25 cellular contexts compared by ENCODE assay signal in the genomic region with DNA sequence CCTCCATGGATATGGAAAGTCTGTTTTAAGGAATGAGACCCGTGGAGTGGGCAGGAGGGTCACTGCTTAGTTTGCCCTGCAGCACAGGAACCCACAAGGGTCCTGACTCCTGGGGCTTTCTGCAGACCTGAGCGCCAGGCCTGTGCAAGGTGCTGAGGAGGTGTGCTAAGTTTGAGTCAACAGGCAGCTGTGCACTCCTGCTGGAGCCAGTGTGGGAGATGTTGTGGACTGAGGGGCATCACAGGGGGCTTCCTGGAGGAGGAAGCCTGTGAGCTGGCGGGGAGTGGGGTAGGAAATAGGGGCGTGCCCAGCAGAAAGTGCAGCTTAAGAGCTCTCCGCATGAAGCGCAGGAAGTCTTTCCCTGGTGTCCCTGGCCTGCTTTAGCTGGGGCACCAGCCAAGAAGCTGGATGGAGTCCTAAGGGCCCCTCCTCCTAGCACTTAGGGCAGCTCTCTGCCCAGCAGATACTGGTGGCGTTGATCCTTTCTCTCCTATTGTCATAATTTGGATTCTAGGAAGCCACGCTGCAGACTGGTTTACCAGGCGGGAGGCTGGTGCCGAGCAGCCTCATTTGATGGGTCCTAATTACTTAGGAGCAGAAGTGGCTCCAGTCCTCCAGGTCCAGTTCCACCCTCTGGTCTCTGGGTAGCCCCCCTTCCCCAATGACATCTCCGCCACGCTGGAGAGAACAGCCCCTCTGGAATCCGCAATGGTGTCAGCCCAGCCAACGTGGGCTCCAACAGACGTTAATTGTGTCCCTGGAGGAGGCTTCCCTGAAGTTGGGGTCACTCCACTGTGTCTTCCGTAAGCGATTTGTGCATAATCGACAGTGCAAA.
"Had no signal": no experiment of that assay in that cellular context is flagged by ENCODE, and none has a peak within 500 bp of the region (broad histone marks: within the 10 kb centered on the region; RNA-seq: fewer than 3 reads in every experiment).

No MANE protein-coding gene starts in this region.

- H3K4me3 Mint-ChIP-seq: activated CD8-positive, alpha-beta T cell treated with anti-CD3 and anti-CD28 coated beads for 36 hours; activated naive CD8-positive, alpha-beta T cell treated with anti-CD3 and anti-CD28 coated beads, Interleukin-2, amount 10 ng/mL, durations not matched to agents 7 days and 5 days; activated T-cell treated with anti-CD3 and anti-CD28 coated beads, Interleukin-2, amount 50 U/mL, for 72 hours had no signal

- DNase-seq: activated CD4-positive, alpha-beta T cell treated with anti-CD3 and anti-CD28 coated beads for 4 hours; activated CD8-positive, alpha-beta memory T cell treated with anti-CD3 and anti-CD28 coated beads, Interleukin-2, amount 50 U/mL, for 4 hours; activated CD8-positive, alpha-beta T cell treated with anti-CD3 and anti-CD28 coated beads for 36 hours; activated naive CD4-positive, alpha-beta T cell treated with anti-CD3 and anti-CD28 coated beads, Interleukin-2, amount 50 U/mL, for 16 hours; activated naive CD8-positive, alpha-beta T cell treated with anti-CD3 and anti-CD28 coated beads, Interleukin-2, amount 10 ng/mL, durations not matched to agents 7 days and 5 days; activated T-cell treated with anti-CD3 and anti-CD28 coated beads, Interleukin-2, amount 50 U/mL, for 72 hours; central memory CD4-positive, alpha-beta T cell; Kasumi-1; KBM-7; NCI-H146; NCI-H187 treated with DMSO at 0.1 percent for 48 hours; NCI-H2171; NCI-H2227 treated with DMSO at 0.1 percent for 48 hours; NCI-H446 treated with DMSO at 0.1 percent for 48 hours; NCI-H526; NCI-H774; NK-92 treated with Interleukin-12 subunit alpha and Interleukin-12 subunit beta, amount 100 ng/mL, for 24 hours; OCI-M1; RPMI8226; SJCRH30; SW 1271 had no signal

- H3K36me3 Mint-ChIP-seq: activated naive CD8-positive, alpha-beta T cell treated with anti-CD3 and anti-CD28 coated beads, Interleukin-2, amount 10 ng/mL, durations not matched to agents 7 days and 5 days had no signal

- H3K27ac Mint-ChIP-seq: activated CD8-positive, alpha-beta T cell treated with anti-CD3 and anti-CD28 coated beads for 36 hours; activated naive CD8-positive, alpha-beta T cell treated with anti-CD3 and anti-CD28 coated beads, Interleukin-2, amount 10 ng/mL, durations not matched to agents 7 days and 5 days; activated T-cell treated with anti-CD3 and anti-CD28 coated beads, Interleukin-2, amount 50 U/mL, for 72 hours had no signal

- ATAC-seq: activated CD4-positive, CD25-positive, alpha-beta regulatory T cell treated with anti-CD3 and anti-CD28 coated beads, Interleukin-2, amount 50 U/mL, for 24 hours; activated CD8-positive, alpha-beta T cell treated with anti-CD3 and anti-CD28 coated beads for 36 hours; activated T-cell treated with anti-CD3 and anti-CD28 coated beads, Interleukin-2, amount 50 U/mL, for 72 hours; Panc1; Right ventricle myocardium inferior; SK-N-SH treated with all-trans-retinoic acid at 6 μM for 48 hours had no signal

- H3K9me3 Mint-ChIP-seq: activated CD8-positive, alpha-beta T cell treated with anti-CD3 and anti-CD28 coated beads for 36 hours; activated naive CD8-positive, alpha-beta T cell treated with anti-CD3 and anti-CD28 coated beads, Interleukin-2, amount 10 ng/mL, durations not matched to agents 7 days and 5 days; activated T-cell treated with anti-CD3 and anti-CD28 coated beads, Interleukin-2, amount 50 U/mL, for 72 hours had no signal
